ENCODE assay signal across 8 cellular contexts in the genomic region with DNA sequence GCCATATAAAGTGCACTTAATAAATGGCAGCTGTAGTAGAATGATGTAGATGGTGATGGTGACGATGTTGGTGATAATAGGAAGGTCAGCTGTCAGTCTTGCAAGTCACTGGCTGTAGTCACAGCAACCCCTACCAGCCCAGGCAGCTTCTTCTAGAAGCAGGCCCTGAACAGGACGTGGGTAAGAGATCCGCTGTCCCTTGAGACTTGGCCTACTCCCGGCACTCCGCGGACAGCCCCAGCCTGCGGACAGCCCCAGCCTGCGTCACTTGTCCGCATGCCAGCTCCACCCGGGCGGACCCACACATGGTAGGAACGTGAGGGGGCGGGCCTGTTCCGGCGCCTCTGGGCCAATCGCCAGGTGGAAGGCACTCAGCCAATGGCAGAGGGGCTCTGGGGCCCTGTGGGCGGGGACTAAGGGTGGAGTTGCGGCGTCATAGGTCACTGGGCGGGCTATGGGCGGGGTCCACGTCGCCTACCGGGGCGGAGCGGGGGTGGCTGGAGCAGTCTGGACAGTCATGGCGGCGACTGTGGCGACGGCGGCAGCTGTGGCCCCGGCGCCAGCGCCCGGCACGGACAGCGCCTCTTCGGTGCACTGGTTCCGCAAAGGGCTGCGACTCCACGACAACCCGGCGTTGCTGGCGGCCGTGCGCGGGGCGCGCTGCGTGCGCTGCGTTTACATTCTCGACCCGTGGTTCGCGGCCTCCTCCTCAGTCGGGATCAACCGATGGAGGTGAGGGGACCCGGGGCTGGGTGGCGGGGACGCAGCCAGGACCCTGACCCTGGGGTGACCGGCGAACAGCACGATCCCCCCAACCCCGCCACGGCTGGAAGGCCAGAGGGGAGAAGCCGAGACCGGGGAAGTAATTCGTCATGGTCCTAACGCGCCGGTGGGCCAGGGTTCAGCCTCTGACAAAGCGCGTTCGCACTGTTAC. TPM values are rescaled to one million over a fixed set of nuclear protein-coding genes. Genes with fewer than 3 reads are reported as not detected.
DNase-seq lines count a peak whose midpoint lies in the region; ATAC-seq and TF ChIP-seq lines count a peak whose summit lies in the region.

Gene CRY2, plus strand, starts transcription at position 502 of the 934 bp plus-strand sequence. Its CDS starts 16 bp downstream, at position 518.

- dilution Hi-C loops in IMR-90 (cut with HindIII; ENCODE audit: low sequenced_read_pairs, unreplicated experiment), result no loop called here

- H2BK120ac ChIP-seq in IMR-90 (ENCODE audit: low read depth, low read length), result peak within 1 kb of the TSS; percentile 54

- peak within 1 kb of the TSS; percentile 62; the same call in 1 of the 2 replicates for H4K91ac ChIP-seq in IMR-90 (ENCODE audit: insufficient read depth, low read depth, low read length)

- BruUV-seq in IMR-90 (replicated peaks; lab: Mats Ljungman, UMichigan), result no TSS peak

- H3K23ac ChIP-seq in IMR-90 (ENCODE audit: low read depth, low read length), result peak within 1 kb of the TSS; percentile 99

- peak within 1 kb of the TSS; percentile 89; the same call in 1 of the 2 replicates for H2AK5ac ChIP-seq in IMR-90 (ENCODE audit: low read depth, low read length)

- H2BK15ac ChIP-seq in IMR-90 (ENCODE audit: low read depth, low read length), result 0 out of 3 replicates have a peak within 1 kb of the TSS, but pooled peaks have one; percentile 13

- peak within 1 kb of the TSS; percentile 93 for H2AK9ac ChIP-seq in IMR-90 (replicated peaks; ENCODE audit: low read depth, low read length, poor library complexity)

- peaks cover 12% of the 10 kb centered on the region for H3K9me1 ChIP-seq in IMR-90 (ENCODE audit: insufficient read depth, low read length)

- peak within 1 kb of the TSS; percentile 95 for H3K9ac ChIP-seq in IMR-90 (ENCODE audit: low read depth, low read length)

- peak within 1 kb of the TSS; percentile 83 for H3K4ac ChIP-seq in IMR-90 (ENCODE audit: low read depth, low read length)

- CTCF ChIA-PET in IMR-90 (lab: Yijun Ruan, JAX), result interaction anchor here (1.0 to 1.4 kb wide), 3 partner anchors 14 to 25 kb away, joined by 3 to 4 read pairs (median 3); no protein-coding TSS in a partner anchor

- H3K4me1 ChIP-seq in IMR-90 (ENCODE audit: control insufficient read depth, insufficient read depth, low read length), result peaks cover 8% of the 10 kb centered on the region
- peaks cover 44% of the 10 kb centered on the region for H3K4me1 ChIP-seq in mononuclear cell (ENCODE audit: insufficient read depth, low read length)

- H2AFZ ChIP-seq in IMR-90 (replicated peaks; ENCODE audit: low read length, poor library complexity), result peak within 1 kb of the TSS; percentile 99

- TF ChIP-seq POLR2A in IMR-90 (IDR thresholded peaks at IDR 0.05; ENCODE audit: low read depth, low read length), result peak; percentile 97

- H3K9me3 ChIP-seq in IMR-90 (ENCODE audit: control insufficient read depth, insufficient read depth, low read length), result no peaks in the 10 kb centered on the region
- no peaks in the 10 kb centered on the region for H3K9me3 ChIP-seq in mononuclear cell (ENCODE audit: low read depth, low read length)

- no peak for TF ChIP-seq CTCF in IMR-90 (conservative IDR thresholded peaks at IDR 0.05; ENCODE audit: low read depth, low read length)

- peak within 1 kb of the TSS; percentile 97 for H3K4me3 ChIP-seq in IMR-90 (ENCODE audit: insufficient read depth, low read depth, low read length)
- H3K4me3 ChIP-seq in mononuclear cell (ENCODE audit: low read length), result peak within 1 kb of the TSS; percentile 85

- peak within 1 kb of the TSS; percentile 90 for H3K27ac ChIP-seq in IMR-90 (ENCODE audit: insufficient read depth, low read length)

- TF ChIP-seq RAD21 in IMR-90 (IDR thresholded peaks at IDR 0.05; ENCODE audit: low read length), result peak; percentile 15; the same call in 1 of the 2 replicates

- peak within 1 kb of the TSS; percentile 99 for H3K14ac ChIP-seq in IMR-90 (replicated peaks; ENCODE audit: low read depth, low read length)

- H3K56ac ChIP-seq in IMR-90 (ENCODE audit: extremely low read depth, insufficient read depth, low read length), result peak within 1 kb of the TSS; percentile 80

- peak within 1 kb of the TSS; percentile 44; the same call in 1 of the 2 replicates for H4K5ac ChIP-seq in IMR-90 (ENCODE audit: low read depth, low read length)

- H3K18ac ChIP-seq in IMR-90 (ENCODE audit: low read depth, low read length), result peak within 1 kb of the TSS; percentile 53

- H4K8ac ChIP-seq in IMR-90 (ENCODE audit: low read depth in 2 of 2, low read length in 2 of 2), result peak within 1 kb of the TSS; percentile 22 to 74; a peak in 3 of 4 replicates

- POLR2A ChIA-PET in IMR-90 (lab: Charles Lee; ENCODE audit: unreplicated experiment), result no interaction called here

- ATAC-seq in GM21528 (IDR thresholded peaks at IDR 0.05; ENCODE audit: low FRiP score, unreplicated experiment) (peak; percentile 90), IMR-90 (ENCODE audit: low read depth) (peak; percentile 97)

- peak within 1 kb of the TSS; percentile 93 for H3K4me2 ChIP-seq in IMR-90 (ENCODE audit: low read depth, low read length)

- peak; percentile 97 for DNase-seq in DMS 273 (lab: John Stamatoyannopoulos, UW; ENCODE audit: unreplicated experiment)
- DNase-seq in IMR-90, result peak; percentile 96
- DNase-seq in OCI-M1 (lab: John Stamatoyannopoulos, UW), result peak; percentile 99
- peak; percentile 99 for DNase-seq in activated T-cell treated with anti-CD3 and anti-CD28 coated beads for 24 hours (ENCODE audit: low read depth)
- DNase-seq in epidermal melanocyte (ENCODE audit: insufficient read length, low spot score), result peak; percentile 87
- DNase-seq in stimulated activated CD8-positive, alpha-beta memory T cell treated with anti-CD3 and anti-CD28 coated beads, Interleukin-4, amount 100 ng/mL, for 1 hour (ENCODE audit: low read depth in 2 of 2, low spot score in 1 of 2), result peak; percentile 96 to 98

- peak within 1 kb of the TSS; percentile 79 for H2BK5ac ChIP-seq in IMR-90 (ENCODE audit: low read depth, low read length, poor library complexity, severe bottlenecking)

- no peaks in the 10 kb centered on the region for H3K36me3 ChIP-seq in IMR-90 (ENCODE audit: control insufficient read depth, insufficient read depth, low read length)

- H3K79me1 ChIP-seq in IMR-90 (ENCODE audit: low read depth in 1 of 2, low read length in 2 of 2), result peaks cover 10 to 44% of the 10 kb centered on the region in 2 experiments

- no peak within 1 kb of the TSS; the same call in 1 of the 2 replicates for H2BK20ac ChIP-seq in IMR-90 (ENCODE audit: low read depth, low read length)

- peaks cover 28% of the 10 kb centered on the region for H4K20me1 ChIP-seq in IMR-90 (ENCODE audit: insufficient read depth, low read length)

- no peaks in the 10 kb centered on the region for H3K27me3 ChIP-seq in IMR-90 (ENCODE audit: control insufficient read depth, insufficient read depth, low read length)
- no peaks in the 10 kb centered on the region for H3K27me3 ChIP-seq in mononuclear cell (ENCODE audit: insufficient read depth, low read length)

- 1% methylated on average over 59 of the region's 75 CpGs; no CpG with 5 or more reads in 1 of the 2 experiments for WGBS in IMR-90 (ENCODE audit: extremely low coverage in 2 of 2, insufficient read length in 1 of 2), 2 experiments

- intact Hi-C loops in IMR-90 (cut with micrococcal nuclease), result loop anchor here (1.0 to 10.0 kb wide), 2 partner anchors 12 to 158 kb away; no protein-coding TSS in a partner anchor

- in situ Hi-C loops in IMR-90 (cut with MboI; ENCODE audit: low sequenced_read_pairs), result no loop called here

TF ChIP-seq in IMR-90, 13 proteins besides CTCF, POLR2A, EP300 and RAD21:
- TF ChIP-seq RCOR1 (IDR thresholded peaks at IDR 0.05; ENCODE audit: insufficient replicate concordance, low read length), result no peak
- TF ChIP-seq RFX5 (IDR thresholded peaks at IDR 0.05; ENCODE audit: low read depth, low read length), result no peak
- TF ChIP-seq CEBPB (IDR thresholded peaks at IDR 0.05; ENCODE audit: low read depth, low read length), result no peak
- TF ChIP-seq FOS (IDR thresholded peaks at IDR 0.05; ENCODE audit: low read depth, low read length), result no peak
- peak; percentile 98 for TF ChIP-seq BHLHE40 (IDR thresholded peaks at IDR 0.05; ENCODE audit: low read depth, low read length)
- peak; percentile 92 for TF ChIP-seq MAZ (IDR thresholded peaks at IDR 0.05; ENCODE audit: borderline replicate concordance, low read depth, low read length)
- TF ChIP-seq MXI1 (IDR thresholded peaks at IDR 0.05; ENCODE audit: borderline replicate concordance, low read depth, low read length), result peak; percentile 59; the same call in 1 of the 2 replicates
- TF ChIP-seq MAFK (IDR thresholded peaks at IDR 0.05; ENCODE audit: low read depth, low read length), result no peak
- no peak for TF ChIP-seq NFE2L2 (IDR thresholded peaks at IDR 0.05; ENCODE audit: low read depth, low read length)
- TF ChIP-seq, protein P1, sequence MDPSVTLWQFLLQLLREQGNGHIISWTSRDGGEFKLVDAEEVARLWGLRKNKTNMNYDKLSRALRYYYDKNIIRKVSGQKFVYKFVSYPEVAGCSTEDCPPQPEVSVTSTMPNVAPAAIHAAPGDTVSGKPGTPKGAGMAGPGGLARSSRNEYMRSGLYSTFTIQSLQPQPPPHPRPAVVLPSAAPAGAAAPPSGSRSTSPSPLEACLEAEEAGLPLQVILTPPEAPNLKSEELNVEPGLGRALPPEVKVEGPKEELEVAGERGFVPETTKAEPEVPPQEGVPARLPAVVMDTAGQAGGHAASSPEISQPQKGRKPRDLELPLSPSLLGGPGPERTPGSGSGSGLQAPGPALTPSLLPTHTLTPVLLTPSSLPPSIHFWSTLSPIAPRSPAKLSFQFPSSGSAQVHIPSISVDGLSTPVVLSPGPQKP (IDR thresholded peaks at IDR 0.05; ENCODE audit: borderline replicate concordance, low read depth, low read length), result no peak
- peak; percentile 50 for TF ChIP-seq USF2 (IDR thresholded peaks at IDR 0.05; ENCODE audit: low read depth, low read length)
- TF ChIP-seq SMC3 (IDR thresholded peaks at IDR 0.05; ENCODE audit: low read depth, low read length), result no peak
- TF ChIP-seq CHD1 (IDR thresholded peaks at IDR 0.05; ENCODE audit: low read depth, low read length), result peak; percentile 65; the same call in 1 of the 2 replicates

RNA-seq across cellular contexts. Expression of gene CRY2, which starts in this region (rescaled TPM):
- total RNA-seq in IMR-90 (2012; rRNA removed) (12.8 and 13.1 TPM in 2 replicates), mononuclear cell (70.9 TPM)
- 10.8 and 12.2 TPM in 2 replicates for polyA plus RNA-seq in IMR-90 (2012; rRNA removed)
- polyA plus RNA-seq in IMR-90 (2012; cell fraction: cytosol; rRNA removed), result 5.4 and 6.9 TPM in 2 replicates
- polyA plus RNA-seq in IMR-90 (2012; cell fraction: nucleus; rRNA removed; ENCODE audit: low replicate concordance), result 33.2 and 38.5 TPM in 2 replicates

Comparison
In these comparisons a context has a peak if more than half of its experiments do, and no peak if none do; other contexts are left out.
1. Peak in every context shown above with its lines: DNase-seq, ATAC-seq, H3K4me3 ChIP-seq and H3K27ac ChIP-seq.